In genomic region chr2:151718247-151718646, GRCh38 we compare ENCODE assay signal across 30 cellular contexts.
"Had no signal": no experiment of that assay in that cellular context is flagged by ENCODE, and none has a peak within 500 bp of the region (broad histone marks: within the 10 kb centered on the region; RNA-seq: fewer than 3 reads in every experiment).

No MANE protein-coding gene starts in this region.

- H3K36me3 ChIP-seq: colonic mucosa, gastroesophageal sphincter, heart left ventricle, left lung, neural progenitor cell, right atrium auricular region, suprapubic skin, thyroid gland had no signal

- H3K27me3 Mint-ChIP-seq: dendritic cell treated with granulocyte-macrophage colony-stimulating factor and Interleukin-4, amounts not matched to agents 40 ng/mL and 50 ng/mL, for 4 days; progenitor cell of endocrine pancreas; stimulated activated naive CD8-positive, alpha-beta T cell treated with anti-CD3 and anti-CD28 coated beads, Interleukin-15, amount 100 ng/mL, for 72 hours had no signal

- H3K9me3 ChIP-seq: colonic mucosa, gastroesophageal sphincter, heart left ventricle, left lung, mucosa of descending colon, right atrium auricular region, suprapubic skin, thyroid gland had no signal

- H3K9me3 Mint-ChIP-seq: dendritic cell treated with granulocyte-macrophage colony-stimulating factor and Interleukin-4, amounts not matched to agents 40 ng/mL and 50 ng/mL, for 4 days; endodermal cell; mesothelial cell of epicardium; nephron; neural progenitor cell had no signal

- H3K27me3 ChIP-seq: colonic mucosa, gastroesophageal sphincter, heart left ventricle, hepatocyte, left lung, neural progenitor cell, right atrium auricular region, suprapubic skin, thyroid gland had no signal

- ATAC-seq: esophagus mucosa; gastroesophageal sphincter; left cardiac atrium; left lung; mucosa of descending colon; naive thymus-derived CD4-positive, alpha-beta T cell; sciatic nerve; stimulated activated effector memory CD8-positive, alpha-beta T cell treated with anti-CD3 and anti-CD28 coated beads, Interleukin-12 subunit alpha, Interleukin-12 subunit beta, amount 100 ng/mL, for 72 hours; stimulated activated naive CD8-positive, alpha-beta T cell treated with anti-CD3 and anti-CD28 coated beads, Interleukin-15, amount 100 ng/mL, for 72 hours had no signal

- H3K36me3 Mint-ChIP-seq: mesothelial cell of epicardium; neural progenitor cell; stimulated activated effector memory CD8-positive, alpha-beta T cell treated with anti-CD3 and anti-CD28 coated beads, Interleukin-12 subunit alpha, Interleukin-12 subunit beta, amount 100 ng/mL, for 72 hours had no signal

- H3K4me3 Mint-ChIP-seq: dendritic cell treated with granulocyte-macrophage colony-stimulating factor and Interleukin-4, amounts not matched to agents 40 ng/mL and 50 ng/mL, for 4 days; endodermal cell; mesothelial cell of epicardium; naive thymus-derived CD4-positive, alpha-beta T cell; nephron; neural progenitor cell; stimulated activated effector memory CD8-positive, alpha-beta T cell treated with anti-CD3 and anti-CD28 coated beads, Interleukin-12 subunit alpha, Interleukin-12 subunit beta, amount 100 ng/mL, for 72 hours; stimulated activated naive CD8-positive, alpha-beta T cell treated with anti-CD3 and anti-CD28 coated beads, Interleukin-15, amount 100 ng/mL, for 72 hours had no signal

- DNase-seq: colonic mucosa; effector CD8-positive, alpha-beta T cell; endodermal cell; foreskin fibroblast; heart left ventricle; left cardiac atrium; left lung; mesenchymal stem cell; mucosa of descending colon; naive thymus-derived CD4-positive, alpha-beta T cell; stimulated activated CD4-positive, alpha-beta T cell treated with anti-CD3 and anti-CD28 coated beads, Interleukin-2, amount 100 ng/mL, for 24 hours; stimulated activated CD4-positive, alpha-beta T cell treated with anti-CD3 and anti-CD28 coated beads, Interleukin-4, amount 100 ng/mL, for 24 hours; stimulated activated naive CD8-positive, alpha-beta T cell treated with anti-CD3 and anti-CD28 coated beads, Interleukin-15, amount 100 ng/mL, for 72 hours; thyroid gland; trophoblast cell had no signal

- H3K4me3 ChIP-seq: colonic mucosa, gastroesophageal sphincter, heart left ventricle, hepatocyte, left lung, mucosa of descending colon, neural progenitor cell, right atrium auricular region, suprapubic skin, thyroid gland had no signal

- H3K4me1 ChIP-seq: colonic mucosa, gastroesophageal sphincter, heart left ventricle, left lung, parathyroid adenoma, right atrium auricular region, suprapubic skin, thyroid gland had no signal

- H3K27ac ChIP-seq: colonic mucosa, epithelial cell of prostate, gastroesophageal sphincter, heart left ventricle, hepatocyte, left lung, neural progenitor cell, parathyroid adenoma, right atrium auricular region, suprapubic skin, thyroid gland had no signal

- FAIRE-seq: islet of Langerhans had no signal

- H3K4me1 Mint-ChIP-seq: stimulated activated effector memory CD8-positive, alpha-beta T cell treated with anti-CD3 and anti-CD28 coated beads, Interleukin-12 subunit alpha, Interleukin-12 subunit beta, amount 100 ng/mL, for 72 hours; stimulated activated naive CD8-positive, alpha-beta T cell treated with anti-CD3 and anti-CD28 coated beads, Interleukin-15, amount 100 ng/mL, for 72 hours had no signal

- H3K27ac Mint-ChIP-seq: dendritic cell treated with granulocyte-macrophage colony-stimulating factor and Interleukin-4, amounts not matched to agents 40 ng/mL and 50 ng/mL, for 4 days; endodermal cell; mesothelial cell of epicardium; naive thymus-derived CD4-positive, alpha-beta T cell; neural progenitor cell; progenitor cell of endocrine pancreas; stimulated activated effector memory CD8-positive, alpha-beta T cell treated with anti-CD3 and anti-CD28 coated beads, Interleukin-12 subunit alpha, Interleukin-12 subunit beta, amount 100 ng/mL, for 72 hours; stimulated activated naive CD8-positive, alpha-beta T cell treated with anti-CD3 and anti-CD28 coated beads, Interleukin-15, amount 100 ng/mL, for 72 hours had no signal
